18 cellular contexts compared by ENCODE assay signal in genomic region chr19:35080613-35081170, GRCh38. TPM values are rescaled to one million over a fixed set of nuclear protein-coding genes. Genes with fewer than 3 reads are reported as not detected.
A peak's percentile ranks its signal among the peaks of the same experiment; 100 is the strongest.
DNase-seq lines count a peak whose midpoint lies in the region; ATAC-seq and TF ChIP-seq lines count a peak whose summit lies in the region.
"Had no signal": no experiment of that assay in that cellular context is flagged by ENCODE, and none has a peak within 500 bp of the region (broad histone marks: within the 10 kb centered on the region; RNA-seq: fewer than 3 reads in every experiment).

No MANE protein-coding gene starts in this region.

- H3K9ac ChIP-seq in liver (ENCODE audit: low read depth in 1 of 2, low read length in 2 of 2) = no peak overlapping the region

- peaks cover 0 to 3% of the 10 kb centered on the region in 2 donors for H3K27me3 Mint-ChIP-seq in natural killer cell treated with Interleukin-12 subunit alpha and Interleukin-12 subunit beta and Interleukin-15 and Interleukin-18, amount 100 ng/mL, for 72 hours
- H3K27me3 Mint-ChIP-seq in natural killer cell (ENCODE audit: low read depth in 2 of 2) = peaks cover 0 to 14% of the 10 kb centered on the region in 2 donors

- no peaks in the 10 kb centered on the region for H3K9me3 ChIP-seq in liver (ENCODE audit: control insufficient read depth in 4 of 4, low read length in 3 of 4)

- intact Hi-C loops in natural killer cell (cut with micrococcal nuclease) = no loop called here

- H3K4me1 Mint-ChIP-seq in natural killer cell treated with Interleukin-12 subunit alpha and Interleukin-12 subunit beta and Interleukin-15 and Interleukin-18, amount 100 ng/mL, for 72 hours (ENCODE audit: low read depth in 2 of 2) = peaks cover 9 to 13% of the 10 kb centered on the region in 2 donors
- peaks cover 3 to 22% of the 10 kb centered on the region in 2 donors for H3K4me1 Mint-ChIP-seq in natural killer cell

- no peak overlapping the region for H3K4me3 Mint-ChIP-seq in natural killer cell treated with Interleukin-12 subunit alpha and Interleukin-12 subunit beta and Interleukin-15 and Interleukin-18, amount 100 ng/mL, for 72 hours
- H3K4me3 Mint-ChIP-seq in natural killer cell = no peak overlapping the region
- H3K4me3 Mint-ChIP-seq: CD4-positive, alpha-beta T cell had no signal

- H3K27me3 ChIP-seq in liver (ENCODE audit: control insufficient read depth in 4 of 4, insufficient read depth in 4 of 4, low read length in 3 of 4) = no peaks in the 10 kb centered on the region

- H3K27ac ChIP-seq in VCaP (no peak overlapping the region), liver (ENCODE audit: low read depth in 1 of 2, low read length in 2 of 2) (peak overlapping the region; percentile 53 to 94), substantia nigra (ENCODE audit: low read depth, low read length, poor library complexity, severe bottlenecking) (peak overlapping the region; percentile 13), coronary artery (no peak overlapping the region)

- DNase-seq in natural killer cell treated with Interleukin-12 subunit alpha and Interleukin-12 subunit beta and Interleukin-15 and Interleukin-18, amount 100 ng/mL, for 72 hours (ENCODE audit: low spot score) = peak; percentile 31
- DNase-seq in natural killer cell (no peak), substantia nigra (lab: John Stamatoyannopoulos, UW) (no peak), SKM-1 (lab: John Stamatoyannopoulos, UW; ENCODE audit: unreplicated experiment) (no peak), T-helper 9 cell (no peak), coronary artery (ENCODE audit: low spot score) (no peak)
- DNase-seq: 8988T; AML-193; C1 segment of cervical spinal cord; Calu3; CD4-positive, alpha-beta T cell; DMS79 treated with DMSO at 0.1 percent for 48 hours; EL; GOT3 had no signal

- H3K9me3 Mint-ChIP-seq in natural killer cell treated with Interleukin-12 subunit alpha and Interleukin-12 subunit beta and Interleukin-15 and Interleukin-18, amount 100 ng/mL, for 72 hours = no peaks in the 10 kb centered on the region
- H3K9me3 Mint-ChIP-seq in natural killer cell = no peaks in the 10 kb centered on the region
- H3K9me3 Mint-ChIP-seq: CD4-positive, alpha-beta T cell had no signal

- H3K36me3 ChIP-seq in liver (ENCODE audit: control insufficient read depth in 4 of 4, insufficient read depth in 3 of 4, low read depth in 1 of 4, low read length in 3 of 4) = no peaks in the 10 kb centered on the region

- no peak for ATAC-seq in natural killer cell treated with Interleukin-12 subunit alpha and Interleukin-12 subunit beta and Interleukin-15 and Interleukin-18, amount 100 ng/mL, for 72 hours
- ATAC-seq in natural killer cell = no peak
- ATAC-seq: HCT116 had no signal

- no peak overlapping the region for H3K27ac Mint-ChIP-seq in natural killer cell treated with Interleukin-12 subunit alpha and Interleukin-12 subunit beta and Interleukin-15 and Interleukin-18, amount 100 ng/mL, for 72 hours
- no peak overlapping the region for H3K27ac Mint-ChIP-seq in natural killer cell
- H3K27ac Mint-ChIP-seq: CD4-positive, alpha-beta T cell had no signal

- peak; percentile 43 to 47 for TF ChIP-seq RAD21 in liver (IDR thresholded peaks at IDR 0.05)

- H3K4me1 ChIP-seq in liver (ENCODE audit: control insufficient read depth in 4 of 4, insufficient read depth in 4 of 4, low read length in 3 of 4) = peaks cover 8 to 20% (median 18%) of the 10 kb centered on the region in 4 donors

- TF ChIP-seq CTCF in natural killer cell (IDR thresholded peaks at IDR 0.05) (no peak), VCaP (conservative IDR thresholded peaks at IDR 0.05) (peak; percentile 32; the same call in 1 of the 2 replicates), liver (IDR thresholded peaks at IDR 0.05; ENCODE audit: low read depth, low read length, missing input control) (peak; percentile 29), coronary artery (IDR thresholded peaks at IDR 0.05) (no peak)

- H3K4me3 ChIP-seq in liver (ENCODE audit: low read depth in 1 of 3, low read length in 3 of 3) (no peak overlapping the region), coronary artery (no peak overlapping the region)

- WGBS in liver = 55% methylated on average over 16 of the region's 16 CpGs

- no peaks in the 10 kb centered on the region for H3K36me3 Mint-ChIP-seq in natural killer cell treated with Interleukin-12 subunit alpha and Interleukin-12 subunit beta and Interleukin-15 and Interleukin-18, amount 100 ng/mL, for 72 hours
- H3K36me3 Mint-ChIP-seq in natural killer cell = no peaks in the 10 kb centered on the region

TF ChIP-seq in liver, 16 proteins besides CTCF, POLR2A, EP300 and RAD21:
- TF ChIP-seq FOXA1 (IDR thresholded peaks at IDR 0.05) (no peak), TAF1 (conservative IDR thresholded peaks at IDR 0.05) (no peak)
TF ChIP-seq in liver: peak in this region for 0.

RNA-seq across cellular contexts. Expression of gene FXYD3, which starts 34.9 kb away (rescaled TPM):
- total RNA-seq in natural killer cell treated with Interleukin-12 subunit alpha and Interleukin-12 subunit beta and Interleukin-15 and Interleukin-18, amount 100 ng/mL, for 72 hours = not detected
- total RNA-seq in natural killer cell (not detected), liver (not detected)
- polyA plus RNA-seq in liver = under 1 TPM; 0.32 to 0.45 TPM
- total RNA-seq: CD4-positive, alpha-beta T cell; HT1080 had no signal

RNA-seq across cellular contexts. Expression of gene HPN, which starts 39.2 kb away (rescaled TPM):
- total RNA-seq in natural killer cell treated with Interleukin-12 subunit alpha and Interleukin-12 subunit beta and Interleukin-15 and Interleukin-18, amount 100 ng/mL, for 72 hours = under 1 TPM in 1 of 2 donors, not detected in 1; 0.31 TPM
- not detected for total RNA-seq in natural killer cell
- total RNA-seq in liver = 100 to 1,000 TPM; 130 to 239 TPM
- polyA plus RNA-seq in liver = 100 to 1,000 TPM; 430 to 535 TPM
- total RNA-seq: CD4-positive, alpha-beta T cell; HT1080 had no signal

RNA-seq across cellular contexts. Expression of gene SCN1B, which starts 50.4 kb away (rescaled TPM):
- total RNA-seq in natural killer cell treated with Interleukin-12 subunit alpha and Interleukin-12 subunit beta and Interleukin-15 and Interleukin-18, amount 100 ng/mL, for 72 hours = under 1 TPM; 0.52 to 0.95 TPM
- total RNA-seq in natural killer cell (1 to 10 TPM in 2 of 3 donors, under 1 TPM in 1; 0.94 to 1.5 (median 1.1) TPM), liver (1 to 10 TPM; 2.0 to 4.9 TPM)
- polyA plus RNA-seq in liver = 1 to 10 TPM; 1.6 to 5.8 TPM

RNA-seq across cellular contexts. Expression of gene LGI4, which starts 54.2 kb away (rescaled TPM):
- not detected for total RNA-seq in natural killer cell treated with Interleukin-12 subunit alpha and Interleukin-12 subunit beta and Interleukin-15 and Interleukin-18, amount 100 ng/mL, for 72 hours
- under 1 TPM in 2 of 3 donors, not detected in 1; 0.49 to 0.72 TPM for total RNA-seq in natural killer cell
- 1 to 10 TPM; 1.1 to 1.2 TPM for total RNA-seq in liver
- 1 to 10 TPM in 1 of 2 donors, under 1 TPM in 1; 0.18 to 1.5 TPM for polyA plus RNA-seq in liver
- total RNA-seq: HT1080 had no signal

RNA-seq across cellular contexts. Expression of gene FXYD1, which starts 57.9 kb away (rescaled TPM):
- total RNA-seq in natural killer cell treated with Interleukin-12 subunit alpha and Interleukin-12 subunit beta and Interleukin-15 and Interleukin-18, amount 100 ng/mL, for 72 hours = not detected
- total RNA-seq in natural killer cell = not detected
- 10 to 100 TPM; 18.7 to 20.3 TPM for total RNA-seq in liver
- 100 to 1,000 TPM; 123 to 146 TPM for polyA plus RNA-seq in liver
- total RNA-seq: HT1080 had no signal

Comparison
In these comparisons a context has a peak if more than half of its experiments do, and no peak if none do; other contexts are left out.
1. CTCF ChIP-seq: peak in VCaP (single experiment) and liver (single experiment); none in natural killer cell (single experiment) and coronary artery (single experiment).
2. H3K27ac ChIP-seq: peak in liver (2 of 2) and substantia nigra (single experiment); none in VCaP (single experiment) and coronary artery (0 of 2).
3. RNA of gene HPN, which starts 39.2 kb away (total RNA-seq): 130 to 239 TPM in liver; 0.31 TPM in natural killer cell treated with Interleukin-12 subunit alpha and Interleukin-12 subunit beta and Interleukin-15 and Interleukin-18, amount 100 ng/mL, for 72 hours and not detected in natural killer cell; every median in the first group is over 10 times any median in the second.